In genomic region chr2:96861074-96861473, GRCh38 we compare ENCODE assay signal across 18 cellular contexts. TPM values are rescaled to one million over a fixed set of nuclear protein-coding genes. Genes with fewer than 3 reads are reported as not detected.
A peak's percentile ranks its signal among the peaks of the same experiment; 100 is the strongest.
DNase-seq lines count a peak whose midpoint lies in the region; ATAC-seq and TF ChIP-seq lines count a peak whose summit lies in the region.
"Had no signal": no experiment of that assay in that cellular context is flagged by ENCODE, and none has a peak within 500 bp of the region (broad histone marks: within the 10 kb centered on the region; RNA-seq: fewer than 3 reads in every experiment).

No MANE protein-coding gene starts in this region.

- WGBS in gastroesophageal sphincter (ENCODE audit: low coverage in 1 of 2), 2 donors = no CpG with 5 or more reads among the region's 17 CpGs
- 92 to 94% methylated on average over 17 of the region's 17 CpGs for WGBS in sigmoid colon, 2 donors
- 85 to 88% methylated on average over 16 to 17 of the region's 17 CpGs for WGBS in aorta, 2 donors
- 88% methylated on average over 17 of the region's 17 CpGs for WGBS in prostate gland

- intact Hi-C loops in left ventricle myocardium inferior (cut with micrococcal nuclease) = no loop called here
- intact Hi-C loops in left cardiac atrium (cut with DNase I) = no loop called here
- intact Hi-C loops in sigmoid colon (cut with DNase I) = loop anchor here (10.0 kb wide), 1 partner anchor 326 kb away; the partner anchor contains the start of gene ARID5A
- intact Hi-C loops in aorta (cut with DNase I) = no loop called here
- intact Hi-C loops in prostate gland (cut with DNase I) = loop anchor here (10.0 kb wide), 1 partner anchor 326 kb away; the partner anchor contains the start of gene ARID5A

- no peak for TF ChIP-seq CTCF in left ventricle myocardium inferior (IDR thresholded peaks at IDR 0.05; ENCODE audit: borderline replicate concordance)
- no peak for TF ChIP-seq CTCF in gastroesophageal sphincter (IDR thresholded peaks at IDR 0.05)
- TF ChIP-seq CTCF in sigmoid colon (IDR thresholded peaks at IDR 0.05) = no peak
- no peak for TF ChIP-seq CTCF in prostate gland (IDR thresholded peaks at IDR 0.05)
- TF ChIP-seq CTCF in GM10248 (IDR thresholded peaks at IDR 0.05; ENCODE audit: control extremely low read depth, extremely low read depth, low read depth, missing control alignments) = no peak

- POLR2A ChIA-PET in GM10248 (lab: Yijun Ruan, JAX) = no interaction called here

- TF ChIP-seq EP300 in gastroesophageal sphincter (IDR thresholded peaks at IDR 0.05) = no peak
- no peak for TF ChIP-seq EP300 in sigmoid colon (IDR thresholded peaks at IDR 0.05)

- H3K36me3 ChIP-seq in left ventricle myocardium inferior = peaks cover 61% of the 10 kb centered on the region
- peaks cover 0 to 63% of the 10 kb centered on the region in 2 donors for H3K36me3 ChIP-seq in gastroesophageal sphincter
- peaks cover 45 to 62% (median 53%) of the 10 kb centered on the region in 4 donors for H3K36me3 ChIP-seq in sigmoid colon
- peaks cover 0 to 22% of the 10 kb centered on the region in 2 donors for H3K36me3 ChIP-seq in aorta (ENCODE audit: control insufficient read depth in 1 of 2, insufficient read depth in 2 of 2, low read length in 1 of 2)
- peaks cover 15 to 28% of the 10 kb centered on the region in 2 donors for H3K36me3 ChIP-seq in prostate gland

- H3K9me3 ChIP-seq in left ventricle myocardium inferior (replicated peaks) (no peaks in the 10 kb centered on the region), gastroesophageal sphincter (no peaks in the 10 kb centered on the region), sigmoid colon (no peaks in the 10 kb centered on the region), aorta (ENCODE audit: control insufficient read depth, low read length) (no peaks in the 10 kb centered on the region), prostate gland (no peaks in the 10 kb centered on the region)

- H3K4me1 ChIP-seq in left ventricle myocardium inferior (peaks cover 76% of the 10 kb centered on the region), gastroesophageal sphincter (peaks cover 0 to 92% (median 25%) of the 10 kb centered on the region in 3 donors), sigmoid colon (peaks cover 0 to 84% (median 78%) of the 10 kb centered on the region in 4 donors), aorta (ENCODE audit: control insufficient read depth in 1 of 2, insufficient read depth in 2 of 2, low read length in 2 of 2) (no peaks in the 10 kb centered on the region), prostate gland (replicated peaks) (peaks cover 16% of the 10 kb centered on the region)

- DNase-seq in left ventricle myocardium inferior (no peak), left cardiac atrium (no peak), sigmoid colon (peak; percentile 68), aorta (peak; percentile 47 to 76), prostate gland (ENCODE audit: low spot score) (no peak), GM10248 (ENCODE audit: extremely low spot score) (no peak)
- DNase-seq: CD8-positive, alpha-beta memory T cell; DMS79; GM23248; HCEC 1CT; KG1; NCI-H1436 treated with DMSO at 0.1 percent for 48 hours; NCI-H2081 treated with DMSO at 0.1 percent for 48 hours; NCI-H510A treated with DMSO at 0.1 percent for 48 hours; PC-9 had no signal

- H3K27ac ChIP-seq in left ventricle myocardium inferior (replicated peaks) = peak overlapping the region; percentile 87
- peak overlapping the region in 3 of 4 donors; percentile 84 to 100 (median 94) for H3K27ac ChIP-seq in gastroesophageal sphincter
- peak overlapping the region in 3 of 4 donors; percentile 92 to 100 (median 92) for H3K27ac ChIP-seq in sigmoid colon
- no peak overlapping the region for H3K27ac ChIP-seq in aorta (ENCODE audit: low read depth in 1 of 2, low read length in 2 of 2)
- no peak overlapping the region for H3K27ac ChIP-seq in prostate gland
- H3K27ac ChIP-seq: GM23248, HL-60, PC-9 had no signal

- H3K27me3 ChIP-seq in left ventricle myocardium inferior (ENCODE audit: low read depth) (no peaks in the 10 kb centered on the region), gastroesophageal sphincter (no peaks in the 10 kb centered on the region), sigmoid colon (no peaks in the 10 kb centered on the region), aorta (ENCODE audit: control insufficient read depth in 1 of 2, insufficient read depth in 2 of 2, low read length in 1 of 2) (no peaks in the 10 kb centered on the region), prostate gland (replicated peaks; ENCODE audit: insufficient read depth) (no peaks in the 10 kb centered on the region)

- no peak for ATAC-seq in left cardiac atrium
- ATAC-seq in gastroesophageal sphincter = no peak
- no peak for ATAC-seq in aorta (ENCODE audit: low FRiP score)
- ATAC-seq in HG03342 (IDR thresholded peaks at IDR 0.05; ENCODE audit: unreplicated experiment) = no peak

- no peak for TF ChIP-seq POLR2A in gastroesophageal sphincter (IDR thresholded peaks at IDR 0.05)
- TF ChIP-seq POLR2A in sigmoid colon (IDR thresholded peaks at IDR 0.05) = no peak
- TF ChIP-seq POLR2A in prostate gland (IDR thresholded peaks at IDR 0.05) = no peak

- no peak overlapping the region for H3K4me3 ChIP-seq in left ventricle myocardium inferior
- H3K4me3 ChIP-seq in gastroesophageal sphincter = no peak overlapping the region
- H3K4me3 ChIP-seq in sigmoid colon = no peak overlapping the region
- no peak overlapping the region for H3K4me3 ChIP-seq in aorta (ENCODE audit: low read length in 2 of 2)
- H3K4me3 ChIP-seq in prostate gland = no peak overlapping the region
- H3K4me3 ChIP-seq: GM23248, PC-9 had no signal

- CTCF ChIA-PET in GM10248 (lab: Yijun Ruan, JAX) = interaction anchor here (1.5 to 6.8 kb wide), 2 partner anchors 91 to 251 kb away, joined by 5 to 114 read pairs; no protein-coding TSS in a partner anchor

RNA-seq across cellular contexts. Expression of gene ANKRD39, which starts 3.3 kb away (rescaled TPM):
- 14.3 TPM for total RNA-seq in left ventricle myocardium inferior
- total RNA-seq in left cardiac atrium = 10 to 100 TPM; 11.9 to 12.4 TPM
- 10 to 100 TPM; 13.3 to 20.4 (median 17.1) TPM for total RNA-seq in gastroesophageal sphincter
- 10 to 100 TPM; 11.4 to 34.1 (median 26.1) TPM for total RNA-seq in sigmoid colon
- polyA plus RNA-seq in sigmoid colon = 10 to 100 TPM; 12.5 to 14.8 (median 12.6) TPM
- total RNA-seq in aorta = 10 to 100 TPM in 1 of 2 donors, 1 to 10 TPM in 1; 10.0 to 12.7 TPM
- 10 to 100 TPM; 14.0 to 20.5 TPM for polyA plus RNA-seq in aorta
- total RNA-seq in prostate gland = 10 to 100 TPM; 21.2 to 38.7 TPM

RNA-seq across cellular contexts. Expression of gene SEMA4C, which starts 8.8 kb away (rescaled TPM):
- total RNA-seq in left ventricle myocardium inferior (16.6 TPM), left cardiac atrium (10 to 100 TPM; 22.1 to 24.8 TPM), gastroesophageal sphincter (10 to 100 TPM; 58.7 to 66.6 (median 62.8) TPM), sigmoid colon (10 to 100 TPM; 57.1 to 90.1 (median 68.9) TPM), aorta (10 to 100 TPM; 49.6 to 55.6 TPM), prostate gland (10 to 100 TPM; 35.8 to 45.9 TPM)
- polyA plus RNA-seq in sigmoid colon (10 to 100 TPM in 1 of 3 donors, 1 to 10 TPM in 2; 3.6 to 21.3 (median 7.9) TPM), aorta (10 to 100 TPM in 1 of 2 donors, 1 to 10 TPM in 1; 6.1 to 38.8 TPM)

RNA-seq across cellular contexts. Expression of gene ANKRD23, which starts 17.3 kb away (rescaled TPM):
- total RNA-seq in left ventricle myocardium inferior (14.4 TPM), left cardiac atrium (10 to 100 TPM; 18.4 to 24.7 TPM), gastroesophageal sphincter (1 to 10 TPM; 1.2 to 4.9 (median 3.1) TPM), sigmoid colon (1 to 10 TPM; 1.8 to 5.5 (median 4.2) TPM), aorta (1 to 10 TPM; 4.6 to 5.4 TPM), prostate gland (10 to 100 TPM; 11.4 to 15.2 TPM)
- polyA plus RNA-seq in sigmoid colon (1 to 10 TPM in 1 of 3 donors, under 1 TPM in 1, not detected in 1; 0.69 to 4.2 TPM), aorta (1 to 10 TPM in 1 of 2 donors, not detected in 1; 5.3 TPM)

RNA-seq across cellular contexts. Expression of gene CNNM3, which starts 45.0 kb away (rescaled TPM):
- total RNA-seq in left ventricle myocardium inferior (11.1 TPM), left cardiac atrium (10 to 100 TPM in 1 of 2 donors, 1 to 10 TPM in 1; 9.6 to 10.3 TPM), gastroesophageal sphincter (10 to 100 TPM; 10.4 to 21.6 (median 18.9) TPM), sigmoid colon (10 to 100 TPM in 3 of 4 donors, 1 to 10 TPM in 1; 8.9 to 16.6 (median 11.8) TPM), aorta (10 to 100 TPM; 11.1 to 16.8 TPM), prostate gland (10 to 100 TPM; 29.7 to 29.8 TPM)
- polyA plus RNA-seq in sigmoid colon (10 to 100 TPM in 1 of 3 donors, 1 to 10 TPM in 2; 1.2 to 11.9 (median 1.2) TPM), aorta (10 to 100 TPM in 1 of 2 donors, 1 to 10 TPM in 1; 2.9 to 10.2 TPM)

Comparison
In these comparisons a context has a peak if more than half of its experiments do, and no peak if none do; other contexts are left out.
1. DNase-seq: peak in sigmoid colon (single experiment) and aorta (2 of 2); none in left ventricle myocardium inferior (single experiment), left cardiac atrium (single experiment), prostate gland (single experiment) and GM10248 (single experiment).
2. H3K27ac ChIP-seq: peak in left ventricle myocardium inferior (single experiment), gastroesophageal sphincter (3 of 4) and sigmoid colon (3 of 4); none in aorta (0 of 2) and prostate gland (0 of 2).
3. intact Hi-C loops: an anchor here in sigmoid colon (10.0 kb wide) and prostate gland (10.0 kb wide); none called in left ventricle myocardium inferior, left cardiac atrium and aorta.